Comparison of ENCODE assay signal across 8 cellular contexts in genomic region chr18:46097853-46098615, GRCh38.
DNase-seq lines count a peak whose midpoint lies in the region; ATAC-seq, FAIRE-seq and TF ChIP-seq lines count a peak whose summit lies in the region.

ATP5F1A (minus strand) TSS chr18:46098296; CDS start chr18:46098231, 65 bp downstream.

- peak within 1 kb of the TSS; percentile 72 for H2AFZ ChIP-seq in OCI-LY3 (ENCODE audit: low read depth, low read length)

- peaks cover 56% of the 10 kb centered on the region for H3K79me2 ChIP-seq in OCI-LY3 (ENCODE audit: low read length)

- peak; percentile 79 for ATAC-seq in GM21367 (IDR thresholded peaks at IDR 0.05; ENCODE audit: unreplicated experiment)

- H3K4me1 ChIP-seq in OCI-LY3 (ENCODE audit: low read length) (peaks cover 10% of the 10 kb centered on the region), muscle layer of colon (ENCODE audit: insufficient read depth, low read length) (peaks cover 27% of the 10 kb centered on the region)

- H3K27ac ChIP-seq in OCI-LY3 (ENCODE audit: low read length) (peak within 1 kb of the TSS; percentile 72), muscle layer of colon (ENCODE audit: low read depth, low read length) (peak within 1 kb of the TSS; percentile 87)

- H3K27me3 ChIP-seq in OCI-LY3 (ENCODE audit: low read depth, low read length) (no peaks in the 10 kb centered on the region), muscle layer of colon (ENCODE audit: control insufficient read depth in 1 of 2, insufficient read depth in 2 of 2, low read length in 2 of 2) (no peaks in the 10 kb centered on the region)

- H3K4me2 ChIP-seq in OCI-LY3 (ENCODE audit: low read length): peak within 1 kb of the TSS; percentile 85

- no peak for FAIRE-seq in HTR-8/SVneo (lab: Jason Lieb, UNC)

- H3K36me3 ChIP-seq in OCI-LY3 (replicated peaks; ENCODE audit: low read depth, low read length): peaks cover 18% of the 10 kb centered on the region
- no peaks in the 10 kb centered on the region for H3K36me3 ChIP-seq in muscle layer of colon (ENCODE audit: insufficient read depth, low read length)

- 0 out of 2 replicates have a peak, but pooled peaks cover 4% of the 10 kb centered on the region for H4K20me1 ChIP-seq in OCI-LY3 (ENCODE audit: insufficient read depth, low read length)

- peak; percentile 69 for TF ChIP-seq POLR2A in erythroblast (IDR thresholded peaks at IDR 0.05; ENCODE audit: low read length)

- no peaks in the 10 kb centered on the region for H3K9me3 ChIP-seq in OCI-LY3 (ENCODE audit: insufficient read depth, low read length)
- no peaks in the 10 kb centered on the region for H3K9me3 ChIP-seq in muscle layer of colon (ENCODE audit: low read length)

- H3K9ac ChIP-seq in OCI-LY3 (ENCODE audit: low read length) (peak within 1 kb of the TSS; percentile 86), muscle layer of colon (ENCODE audit: low read length) (peak within 1 kb of the TSS; percentile 100)

- H3K4me3 ChIP-seq in OCI-LY3 (ENCODE audit: low read length) (peak within 1 kb of the TSS; percentile 81), muscle layer of colon (ENCODE audit: low read depth in 1 of 2, low read length in 2 of 2) (peak within 1 kb of the TSS; percentile 93 to 95)

- peak; percentile 94 for DNase-seq in D341Med (ENCODE audit: low spot score)
- DNase-seq in HTR-8/SVneo (ENCODE audit: insufficient read length, low spot score): peak; percentile 77
- DNase-seq in activated T-cell treated with anti-CD3 and anti-CD28 coated beads for 4 hours: peak; percentile 78
- peak; percentile 95 for DNase-seq in erythroblast (lab: John Stamatoyannopoulos, UW)
- DNase-seq in stimulated activated CD8-positive, alpha-beta memory T cell treated with anti-CD3 and anti-CD28 coated beads, Interleukin-7, amount 100 ng/mL, for 24 hours (ENCODE audit: low read depth): peak; percentile 77

- peak; percentile 27; the same call in 1 of the 2 replicates for TF ChIP-seq CTCF in OCI-LY3 (IDR thresholded peaks at IDR 0.05; ENCODE audit: low read depth, low read length)

Comparison
In these comparisons a context has a peak if more than half of its experiments do, and no peak if none do; other contexts are left out.
1. Peak in every context shown above with its lines: DNase-seq, ATAC-seq, H3K4me3 ChIP-seq and H3K27ac ChIP-seq.